ENCODE assay signal across 8 cellular contexts in genomic region chr1:12014141-12014981, GRCh38. TPM values are rescaled to one million over a fixed set of nuclear protein-coding genes. Genes with fewer than 3 reads are reported as not detected.
DNase-seq lines count a peak whose midpoint lies in the region; ATAC-seq and TF ChIP-seq lines count a peak whose summit lies in the region.

No MANE protein-coding gene starts in this region.

- no CpG with 5 or more reads among the region's 16 CpGs for WGBS in neuronal stem cell (ENCODE audit: extremely low coverage in 2 of 2, insufficient read length in 2 of 2, insufficient replicate concordance in 1 of 2), 2 donors

- peak overlapping the region; percentile 58 for H3K18ac ChIP-seq in neuronal stem cell (ENCODE audit: low read length)

- H3K9ac ChIP-seq in DND-41 (ENCODE audit: low read depth, low read length) (no peak overlapping the region), neuronal stem cell (ENCODE audit: low read depth, low read length, poor library complexity) (no peak overlapping the region)

- H3K4me1 ChIP-seq in DND-41 (ENCODE audit: insufficient read depth, low read length) = peaks cover 8% of the 10 kb centered on the region
- no peaks in the 10 kb centered on the region for H3K4me1 ChIP-seq in neuronal stem cell (ENCODE audit: control insufficient read depth in 2 of 2, insufficient read depth in 1 of 2, low read depth in 1 of 2, low read length in 2 of 2)

- H3K27me3 ChIP-seq in DND-41 (ENCODE audit: insufficient read depth, low read length, poor library complexity) (no peaks in the 10 kb centered on the region), neuronal stem cell (ENCODE audit: control insufficient read depth in 3 of 3, insufficient read depth in 3 of 3, low read depth in 1 of 3, low read length in 3 of 3) (no peaks in the 10 kb centered on the region)

- H3K4me2 ChIP-seq in DND-41 (ENCODE audit: insufficient read depth, low read length) = no peak overlapping the region
- no peak overlapping the region for H3K4me2 ChIP-seq in neuronal stem cell (ENCODE audit: insufficient read depth, low read length, poor library complexity, severe bottlenecking)

- H3K4me3 ChIP-seq in DND-41 (ENCODE audit: low read depth in 1 of 2, low read length in 2 of 2) (no peak overlapping the region), neuronal stem cell (ENCODE audit: low read length in 2 of 2) (no peak overlapping the region)

- ATAC-seq in DND-41 (ENCODE audit: insufficient read depth, low read depth) (no peak), GM18867 (IDR thresholded peaks at IDR 0.05; ENCODE audit: unreplicated experiment) (no peak)

- no peak overlapping the region for H3K14ac ChIP-seq in neuronal stem cell (ENCODE audit: low read length)

- H3K79me2 ChIP-seq in DND-41 (ENCODE audit: insufficient read depth, low read length) = peaks cover 1% of the 10 kb centered on the region

- H3K27ac ChIP-seq in DND-41 (ENCODE audit: low read length) (no peak overlapping the region), caudate nucleus (ENCODE audit: low read depth, low read length) (peak overlapping the region; percentile 63), neuronal stem cell (replicated peaks; ENCODE audit: low read length) (peak overlapping the region; percentile 26)

- no peaks in the 10 kb centered on the region for H4K20me1 ChIP-seq in DND-41 (ENCODE audit: insufficient read depth, low read length)

- no peaks in the 10 kb centered on the region for H3K79me1 ChIP-seq in neuronal stem cell (ENCODE audit: low read depth, low read length)

- H3K36me3 ChIP-seq in DND-41 (ENCODE audit: insufficient read depth, low read length) = peaks cover 38% of the 10 kb centered on the region
- peaks cover 33 to 42% of the 10 kb centered on the region in 2 donors for H3K36me3 ChIP-seq in neuronal stem cell (replicated peaks in 1 of 2; ENCODE audit: control insufficient read depth in 2 of 2, insufficient read depth in 2 of 2, low read length in 2 of 2)

- H3K9me3 ChIP-seq in DND-41 (ENCODE audit: insufficient read depth, low read length, severe bottlenecking) = no peaks in the 10 kb centered on the region
- peaks cover 0 to 2% of the 10 kb centered on the region in 2 donors for H3K9me3 ChIP-seq in neuronal stem cell (replicated peaks in 1 of 2; ENCODE audit: control insufficient read depth in 2 of 2, insufficient read depth in 1 of 2, low read depth in 1 of 2, low read length in 2 of 2)

- DNase-seq in DND-41 = no peak
- peak; percentile 77 for DNase-seq in M059J (ENCODE audit: low read depth)
- peak in 1 of 61 donors; percentile 8 for DNase-seq in caudate nucleus (lab: John Stamatoyannopoulos, UW)
- no peak for DNase-seq in neuronal stem cell (ENCODE audit: low spot score)
- DNase-seq in OCI-M2 (lab: John Stamatoyannopoulos, UW; ENCODE audit: unreplicated experiment) = no peak
- no peak for DNase-seq in mesenteric fat pad (ENCODE audit: low spot score)
- DNase-seq in NCI-H345 (lab: John Stamatoyannopoulos, UW) = no peak

- peak overlapping the region; percentile 58 for H2AK5ac ChIP-seq in neuronal stem cell (ENCODE audit: low read depth, low read length)

- no peak overlapping the region for H2AFZ ChIP-seq in DND-41 (ENCODE audit: low read depth, low read length)
- no peak overlapping the region for H2AFZ ChIP-seq in neuronal stem cell (ENCODE audit: low read length)

- no peak overlapping the region for H2BK12ac ChIP-seq in neuronal stem cell (ENCODE audit: low read length)

- no peak overlapping the region for H2BK120ac ChIP-seq in neuronal stem cell (ENCODE audit: low read depth, low read length)

- H4K8ac ChIP-seq in neuronal stem cell (ENCODE audit: low read depth, low read length) = no peak overlapping the region

- peak; percentile 23 for TF ChIP-seq CTCF in DND-41 (IDR thresholded peaks at IDR 0.05; ENCODE audit: borderline replicate concordance, extremely low read depth, low read length, poor library complexity, severe bottlenecking)

- no peak overlapping the region for H4K91ac ChIP-seq in neuronal stem cell (ENCODE audit: low read depth, low read length, poor library complexity)

- no peak overlapping the region for H2BK15ac ChIP-seq in neuronal stem cell (ENCODE audit: low read length)

- no peak overlapping the region for H3K23ac ChIP-seq in neuronal stem cell (ENCODE audit: low read depth, low read length, poor library complexity)

- no peak overlapping the region for H2BK5ac ChIP-seq in neuronal stem cell (ENCODE audit: low read length)

- H3K4ac ChIP-seq in neuronal stem cell (ENCODE audit: low read length) = no peak overlapping the region

RNA-seq across cellular contexts. Expression of gene MIIP, which starts 4.9 kb away (rescaled TPM):
- 16.3 and 26.0 TPM in 2 replicates for total RNA-seq in M059J (2014; rRNA removed; shearing (Covaris generic))
- 57.1 TPM for polyA plus RNA-seq in neuronal stem cell (2013, experiment 1 of 2)
- polyA plus RNA-seq in neuronal stem cell (2013, experiment 2 of 2) = 54.7 TPM
- 35.7 TPM for total RNA-seq in mesenteric fat pad

RNA-seq across cellular contexts. Expression of gene MFN2, which starts 34.1 kb away (rescaled TPM):
- 47.1 and 81.5 TPM in 2 replicates for total RNA-seq in M059J (2014; rRNA removed; shearing (Covaris generic))
- 35.1 TPM for polyA plus RNA-seq in neuronal stem cell (2013, experiment 1 of 2)
- polyA plus RNA-seq in neuronal stem cell (2013, experiment 2 of 2) = 33.9 TPM
- total RNA-seq in mesenteric fat pad = 93.6 TPM

RNA-seq across cellular contexts. Expression of gene TNFRSF8, which starts 48.7 kb away (rescaled TPM):
- 0.47 TPM in 1 of 2 replicates, not detected in the other for total RNA-seq in M059J (2014; rRNA removed; shearing (Covaris generic))
- 0.01 TPM for polyA plus RNA-seq in neuronal stem cell (2013, experiment 1 of 2)
- polyA plus RNA-seq in neuronal stem cell (2013, experiment 2 of 2) = 0.01 TPM
- total RNA-seq in mesenteric fat pad = 2.1 TPM
